ENCODE assay signal across 1 cellular context in genomic region chr1:3772715-3773571, GRCh38.
TF ChIP-seq lines count a peak whose summit lies in the region.

Gene SMIM1 (plus strand): TSS chr1:3772749. CDS start chr1:3775374, 2,625 bp downstream.

TF ChIP-seq in HepG2, 621 proteins besides CTCF, POLR2A, EP300 and RAD21 (continued from another document and continues in another):
- no peak; the same call in 1 of the 2 replicates for TF ChIP-seq NFKB2 (CRISPR knock-in tag; IDR thresholded peaks at IDR 0.05; ENCODE audit: borderline replicate concordance)
- TF ChIP-seq HMGXB4 (CRISPR knock-in tag; IDR thresholded peaks at IDR 0.05; ENCODE audit: borderline replicate concordance in 1 of 2, low read depth in 1 of 2), result peak in 1 of 2 experiments; percentile 44; a peak in 1 of 4 replicates
- TF ChIP-seq SIX4 (CRISPR knock-in tag; IDR thresholded peaks at IDR 0.05), result no peak
- TF ChIP-seq ATF3 (CRISPR knock-in tag; IDR thresholded peaks at IDR 0.05), result no peak
- TF ChIP-seq ZBTB39 (CRISPR knock-in tag; IDR thresholded peaks at IDR 0.05), result no peak
- no peak for TF ChIP-seq TBX3 (IDR thresholded peaks at IDR 0.05; ENCODE audit: borderline replicate concordance)
- no peak for TF ChIP-seq E2F2 (CRISPR knock-in tag; IDR thresholded peaks at IDR 0.05; ENCODE audit: borderline replicate concordance)
- TF ChIP-seq ZNF543 (CRISPR knock-in tag; IDR thresholded peaks at IDR 0.05), result peak; percentile 27; the same call in 1 of the 2 replicates
- TF ChIP-seq ZNF407 (CRISPR knock-in tag; IDR thresholded peaks at IDR 0.05; ENCODE audit: not compliant biosample characterization), result peak; percentile 66
- TF ChIP-seq BORCS8-MEF2B (CRISPR knock-in tag; IDR thresholded peaks at IDR 0.05), result peak; percentile 79
- TF ChIP-seq JARID2 (CRISPR knock-in tag; IDR thresholded peaks at IDR 0.05; ENCODE audit: insufficient replicate concordance), result no peak
- no peak for TF ChIP-seq HNF1B (CRISPR knock-in tag; IDR thresholded peaks at IDR 0.05)
- TF ChIP-seq ZNF282 (IDR thresholded peaks at IDR 0.05; ENCODE audit: partially characterized antibody), result no peak
- peak; percentile 22 for TF ChIP-seq PHF21A (CRISPR knock-in tag; IDR thresholded peaks at IDR 0.05)
- TF ChIP-seq ZNF792 (CRISPR knock-in tag; IDR thresholded peaks at IDR 0.05), result no peak
- no peak for TF ChIP-seq ZNF678 (CRISPR knock-in tag; IDR thresholded peaks at IDR 0.05)
- TF ChIP-seq TSC22D2 (CRISPR knock-in tag; IDR thresholded peaks at IDR 0.05; ENCODE audit: borderline replicate concordance), result no peak
- no peak for TF ChIP-seq ZNF713 (CRISPR knock-in tag; IDR thresholded peaks at IDR 0.05)
- TF ChIP-seq CERS6 (CRISPR knock-in tag; IDR thresholded peaks at IDR 0.05), result no peak
- no peak for TF ChIP-seq MIER2 (CRISPR knock-in tag; IDR thresholded peaks at IDR 0.05)
- TF ChIP-seq ZNF598 (CRISPR knock-in tag; IDR thresholded peaks at IDR 0.05; ENCODE audit: borderline replicate concordance), result peak; percentile 86; the same call in 1 of the 2 replicates
- no peak; the same call in 1 of the 2 replicates for TF ChIP-seq ZNF275 (CRISPR knock-in tag; IDR thresholded peaks at IDR 0.05; ENCODE audit: borderline replicate concordance)
- TF ChIP-seq NCOA2 (CRISPR knock-in tag; IDR thresholded peaks at IDR 0.05), result no peak; the same call in 1 of the 2 replicates
- no peak for TF ChIP-seq CENPT (CRISPR knock-in tag; IDR thresholded peaks at IDR 0.05; ENCODE audit: low read depth)
- peak; percentile 54; the same call in 1 of the 2 replicates for TF ChIP-seq ZNF253 (CRISPR knock-in tag; IDR thresholded peaks at IDR 0.05; ENCODE audit: borderline replicate concordance)
- peak; percentile 21 for TF ChIP-seq YY1 (IDR thresholded peaks at IDR 0.05; ENCODE audit: insufficient read depth, insufficient replicate concordance, low read depth, low read length)
- 0 out of 2 replicates have a peak, but pooled peaks have one; percentile 27 for TF ChIP-seq ZNF670 (CRISPR knock-in tag; IDR thresholded peaks at IDR 0.05; ENCODE audit: borderline replicate concordance)
- no peak; the same call in 1 of the 2 replicates for TF ChIP-seq ZNF501 (CRISPR knock-in tag; IDR thresholded peaks at IDR 0.05)
- no peak for TF ChIP-seq NFE2L1 (CRISPR knock-in tag; IDR thresholded peaks at IDR 0.05; ENCODE audit: borderline replicate concordance)
- no peak for TF ChIP-seq CSRNP1 (CRISPR knock-in tag; IDR thresholded peaks at IDR 0.05)
- TF ChIP-seq MYNN (CRISPR knock-in tag; IDR thresholded peaks at IDR 0.05; ENCODE audit: low read depth), result no peak
- TF ChIP-seq GZF1 (CRISPR knock-in tag; IDR thresholded peaks at IDR 0.05), result no peak; the same call in 1 of the 2 replicates
- TF ChIP-seq ZEB1 (IDR thresholded peaks at IDR 0.05; ENCODE audit: insufficient replicate concordance, low read depth), result no peak
- no peak for TF ChIP-seq DNMT1 (CRISPR knock-in tag; IDR thresholded peaks at IDR 0.05)
- TF ChIP-seq MTF1 (CRISPR knock-in tag; IDR thresholded peaks at IDR 0.05), result no peak
- TF ChIP-seq SALL2 (CRISPR knock-in tag; IDR thresholded peaks at IDR 0.05), result no peak
- no peak for TF ChIP-seq ZNF207 (IDR thresholded peaks at IDR 0.05; ENCODE audit: borderline replicate concordance)
- no peak; the same call in 1 of the 2 replicates for TF ChIP-seq MEF2D (CRISPR knock-in tag; IDR thresholded peaks at IDR 0.05)
